8 cellular contexts compared by ENCODE assay signal in genomic region chr17:4950757-4951204, GRCh38. TPM values are rescaled to one million over a fixed set of nuclear protein-coding genes. Genes with fewer than 3 reads are reported as not detected.
DNase-seq lines count a peak whose midpoint lies in the region; ATAC-seq and TF ChIP-seq lines count a peak whose summit lies in the region.

Gene ENO3 (plus strand): TSS chr17:4951119. CDS start chr17:4951830, 711 bp downstream.

- peak within 1 kb of the TSS; percentile 78 for H3K4me3 ChIP-seq in PC-9
- H3K4me3 ChIP-seq in epithelial cell of esophagus (ENCODE audit: low read length) = peak within 1 kb of the TSS; percentile 20
- H3K4me3 ChIP-seq in neural progenitor cell = peak within 1 kb of the TSS; percentile 77

- H3K27me3 Mint-ChIP-seq in neural progenitor cell (ENCODE audit: insufficient read depth, low read depth) = peaks cover 11% of the 10 kb centered on the region

- peak; percentile 26 for DNase-seq in NCI-H1436 treated with DMSO at 0.1 percent for 48 hours (lab: John Stamatoyannopoulos, UW)
- DNase-seq in NCI-H1436 (lab: John Stamatoyannopoulos, UW) = no peak
- DNase-seq in PC-9 = no peak
- no peak for DNase-seq in epithelial cell of esophagus (ENCODE audit: low read depth)
- DNase-seq in neural progenitor cell (ENCODE audit: low spot score) = peak; percentile 78
- no peak for DNase-seq in HPDE6-E6E7 (ENCODE audit: extremely low spot score)

- CTCF ChIA-PET in PC-9 (lab: Charles Lee) = interaction anchor here (0.5 kb wide), 1 partner anchor 111 kb away, joined by 3 read pairs; no protein-coding TSS in a partner anchor

- peak within 1 kb of the TSS; percentile 98 for H2AFZ ChIP-seq in PC-9
- no peak within 1 kb of the TSS for H2AFZ ChIP-seq in neural progenitor cell (replicated peaks)

- peaks cover 28% of the 10 kb centered on the region for H3K4me1 ChIP-seq in PC-9 (replicated peaks; ENCODE audit: insufficient read depth)
- peaks cover 22% of the 10 kb centered on the region for H3K4me1 ChIP-seq in neural progenitor cell

- intact Hi-C loops in PC-9 (cut with micrococcal nuclease; ENCODE audit: unreplicated experiment) = no loop called here

- H3F3A ChIP-seq in PC-9 (ENCODE audit: insufficient read depth, low read depth) (peaks cover 60% of the 10 kb centered on the region), neural progenitor cell (ENCODE audit: low read depth) (peaks cover 62% of the 10 kb centered on the region)

- peaks cover 18% of the 10 kb centered on the region for H4K20me1 ChIP-seq in PC-9 (ENCODE audit: insufficient read depth)
- peaks cover 21% of the 10 kb centered on the region for H4K20me1 ChIP-seq in neural progenitor cell (ENCODE audit: low read depth)

- H3K27ac Mint-ChIP-seq in neural progenitor cell = peak within 1 kb of the TSS; percentile 96

- H3K27ac ChIP-seq in PC-9 (peak within 1 kb of the TSS; percentile 99), neural progenitor cell (peak within 1 kb of the TSS; percentile 85)

- H3K4me2 ChIP-seq in PC-9 (peak within 1 kb of the TSS; percentile 84), neural progenitor cell (peak within 1 kb of the TSS; percentile 87)

- H3K79me2 ChIP-seq in PC-9 (ENCODE audit: low read depth) (peaks cover 34% of the 10 kb centered on the region), neural progenitor cell (ENCODE audit: low read depth) (peaks cover 32% of the 10 kb centered on the region)

- H3K9me3 Mint-ChIP-seq in neural progenitor cell = no peaks in the 10 kb centered on the region

- H3K4me1 Mint-ChIP-seq in neural progenitor cell = peaks cover 38% of the 10 kb centered on the region

- no peaks in the 10 kb centered on the region for H3K9me2 ChIP-seq in PC-9 (ENCODE audit: insufficient read depth)

- no peak for TF ChIP-seq CTCF in PC-9 (conservative IDR thresholded peaks at IDR 0.05)
- TF ChIP-seq CTCF in epithelial cell of esophagus (IDR thresholded peaks at IDR 0.05; ENCODE audit: insufficient read depth, low read depth, low read length, missing control alignments) = no peak
- no peak for TF ChIP-seq CTCF in neural progenitor cell (IDR thresholded peaks at IDR 0.05)

- BruUV-seq in PC-9 (replicated peaks; lab: Mats Ljungman, UMichigan) = no TSS peak

- H3K9ac ChIP-seq in neural progenitor cell = no peak within 1 kb of the TSS

- no peaks in the 10 kb centered on the region for H3K27me3 ChIP-seq in PC-9 (ENCODE audit: insufficient read depth, low read depth)
- H3K27me3 ChIP-seq in neural progenitor cell = no peaks in the 10 kb centered on the region

- ATAC-seq in GM18858 (IDR thresholded peaks at IDR 0.05; ENCODE audit: unreplicated experiment) = no peak
- ATAC-seq in HG03571 (IDR thresholded peaks at IDR 0.05; ENCODE audit: unreplicated experiment) = no peak

- peak within 1 kb of the TSS; percentile 85 for H3K4me3 Mint-ChIP-seq in neural progenitor cell

- peaks cover 9% of the 10 kb centered on the region for H3K36me3 Mint-ChIP-seq in neural progenitor cell

- POLR2A ChIA-PET in PC-9 (lab: Charles Lee; ENCODE audit: unreplicated experiment) = interaction anchor here (0.7 kb wide), 1 partner anchor 24 kb away, joined by 4 read pairs; no protein-coding TSS in a partner anchor

- H3K9me3 ChIP-seq in PC-9 (ENCODE audit: insufficient read depth, low read depth) (no peaks in the 10 kb centered on the region), neural progenitor cell (ENCODE audit: low read depth) (no peaks in the 10 kb centered on the region)

- H3K36me3 ChIP-seq in PC-9 (ENCODE audit: low read depth) (peaks cover 13% of the 10 kb centered on the region), neural progenitor cell (no peaks in the 10 kb centered on the region)

RNA-seq across cellular contexts. Expression of gene ENO3, which starts in this region (rescaled TPM):
- 29.0 and 37.2 TPM in 2 replicates for total RNA-seq in PC-9 (2021)
- 20.8 and 24.5 TPM in 2 replicates for total RNA-seq in neural progenitor cell (ENCODE audit: low replicate concordance)

Comparison
In these comparisons a context has a peak if more than half of its experiments do, and no peak if none do; other contexts are left out.
1. DNase-seq: peak in NCI-H1436 treated with DMSO at 0.1 percent for 48 hours (single experiment) and neural progenitor cell (single experiment); none in NCI-H1436 (single experiment), PC-9 (0 of 2), epithelial cell of esophagus (single experiment) and HPDE6-E6E7 (single experiment).
2. H3K4me3 ChIP-seq: peak in every context shown above with its lines; median percentile 78 in PC-9; 77 in neural progenitor cell; 20 in epithelial cell of esophagus.